1 cellular context compared by ENCODE assay signal in the genomic region with DNA sequence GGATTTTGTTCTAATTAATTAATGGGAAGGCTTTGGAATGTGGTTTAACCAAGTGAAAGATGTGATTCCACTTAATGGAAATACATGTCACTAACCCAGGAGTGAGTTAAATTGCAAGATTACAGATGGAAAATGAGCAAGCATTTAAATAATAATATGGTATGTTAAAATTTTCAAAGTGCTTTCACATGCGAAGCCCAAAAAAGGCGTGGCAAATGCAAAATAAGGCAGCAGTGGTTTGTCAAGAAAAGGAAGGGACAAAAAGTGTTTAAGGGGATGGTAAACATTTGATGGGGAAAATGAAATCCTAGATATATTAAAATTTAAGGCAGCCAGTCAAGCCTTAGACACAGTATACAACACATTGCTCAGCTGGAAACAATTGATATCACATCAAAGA.
TF ChIP-seq lines count a peak whose summit lies in the region.

No MANE protein-coding gene starts in this region.

TF ChIP-seq in GM12878, 131 proteins besides CTCF, POLR2A, EP300 and RAD21 (continued from another document):
- TF ChIP-seq CEBPB (IDR thresholded peaks at IDR 0.05; ENCODE audit: borderline replicate concordance in 1 of 2, low read depth in 2 of 2, low read length in 2 of 2) (no peak), HDGF (IDR thresholded peaks at IDR 0.05) (no peak)
